10 cellular contexts compared by ENCODE assay signal in the genomic region with DNA sequence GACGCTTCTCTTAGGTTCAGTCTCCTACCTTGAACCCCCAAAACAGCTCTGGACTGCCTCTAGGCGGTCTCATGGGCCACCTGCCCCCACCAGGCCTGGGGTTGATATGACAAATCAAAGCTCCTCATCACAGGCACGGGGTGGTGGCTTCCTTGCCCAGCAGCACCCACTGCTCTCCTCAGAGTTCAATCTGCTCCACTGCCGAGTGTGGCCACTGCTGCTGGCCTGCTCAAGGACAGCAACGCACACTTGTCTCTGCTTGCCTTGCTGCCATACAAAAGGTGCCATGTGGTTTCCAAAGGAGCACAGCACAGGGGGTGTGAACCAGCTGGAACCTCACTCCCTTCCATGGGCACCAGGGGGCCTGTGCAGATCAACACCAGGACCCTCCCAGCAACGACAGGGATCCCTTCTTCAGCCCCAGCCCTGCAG. TPM values are rescaled to one million over a fixed set of nuclear protein-coding genes. Genes with fewer than 3 reads are reported as not detected.
DNase-seq lines count a peak whose midpoint lies in the region; ATAC-seq and TF ChIP-seq lines count a peak whose summit lies in the region.
"Had no signal": no experiment of that assay in that cellular context is flagged by ENCODE, and none has a peak within 500 bp of the region (broad histone marks: within the 10 kb centered on the region; RNA-seq: fewer than 3 reads in every experiment).

No MANE protein-coding gene starts in this region.

- WGBS in neuronal stem cell (ENCODE audit: extremely low coverage in 2 of 2, insufficient read length in 2 of 2, insufficient replicate concordance in 1 of 2), 2 donors: no CpG with 5 or more reads among the region's 6 CpGs

- H3K9ac ChIP-seq in neuronal stem cell (ENCODE audit: low read depth, low read length, poor library complexity): no peak overlapping the region

- no peak overlapping the region for H3K4ac ChIP-seq in neuronal stem cell (ENCODE audit: low read length)

- no peak overlapping the region for H3K23ac ChIP-seq in neuronal stem cell (ENCODE audit: low read depth, low read length, poor library complexity)

- H3K9me3 ChIP-seq in neuronal stem cell (replicated peaks in 1 of 2; ENCODE audit: control insufficient read depth in 2 of 2, insufficient read depth in 1 of 2, low read depth in 1 of 2, low read length in 2 of 2): no peaks in the 10 kb centered on the region
- H3K9me3 ChIP-seq: pancreas had no signal

- POLR2A ChIA-PET in BJ (lab: Charles Lee): interaction anchor here (1.0 kb wide), 1 partner anchor 17 kb away, joined by 3 read pairs; no protein-coding TSS in a partner anchor

- TF ChIP-seq CTCF in BJ (IDR thresholded peaks at IDR 0.05; ENCODE audit: insufficient read depth, low read depth, low read length) (peak; percentile 23; the same call in 1 of the 2 replicates), coronary artery (IDR thresholded peaks at IDR 0.05) (no peak)

- peak overlapping the region; percentile 70 to 94 for H3K27ac ChIP-seq in coronary artery
- H3K27ac ChIP-seq in neuronal stem cell (replicated peaks; ENCODE audit: low read length): no peak overlapping the region
- H3K27ac ChIP-seq: pancreas had no signal

- no peak overlapping the region for H3K4me2 ChIP-seq in neuronal stem cell (ENCODE audit: insufficient read depth, low read length, poor library complexity, severe bottlenecking)

- H2BK5ac ChIP-seq in neuronal stem cell (ENCODE audit: low read length): no peak overlapping the region

- H3K4me3 ChIP-seq in BJ (ENCODE audit: low read depth, low read length) (no peak overlapping the region), coronary artery (no peak overlapping the region), neuronal stem cell (ENCODE audit: low read length in 2 of 2) (no peak overlapping the region)
- H3K4me3 ChIP-seq: pancreas had no signal

- H3K27me3 ChIP-seq in BJ (ENCODE audit: control insufficient read depth, insufficient read depth, low read length): peaks cover 6% of the 10 kb centered on the region
- H3K27me3 ChIP-seq in neuronal stem cell (ENCODE audit: control insufficient read depth in 3 of 3, insufficient read depth in 3 of 3, low read depth in 1 of 3, low read length in 3 of 3): peaks cover 0 to 12% (median 7%) of the 10 kb centered on the region in 3 experiments
- H3K27me3 ChIP-seq: pancreas had no signal

- H3K36me3 ChIP-seq in BJ (ENCODE audit: control insufficient read depth, insufficient read depth, low read length): no peaks in the 10 kb centered on the region
- H3K36me3 ChIP-seq in neuronal stem cell (replicated peaks in 1 of 2; ENCODE audit: control insufficient read depth in 2 of 2, insufficient read depth in 2 of 2, low read length in 2 of 2): no peaks in the 10 kb centered on the region
- H3K36me3 ChIP-seq: pancreas had no signal

- peaks cover 38 to 51% of the 10 kb centered on the region in 2 donors for H3K4me1 ChIP-seq in neuronal stem cell (ENCODE audit: control insufficient read depth in 2 of 2, insufficient read depth in 1 of 2, low read depth in 1 of 2, low read length in 2 of 2)
- H3K4me1 ChIP-seq: pancreas had no signal

- no peak overlapping the region for H3K14ac ChIP-seq in neuronal stem cell (ENCODE audit: low read length)

- H3K18ac ChIP-seq in neuronal stem cell (ENCODE audit: low read length): peak overlapping the region; percentile 29

- H2BK15ac ChIP-seq in neuronal stem cell (ENCODE audit: low read length): peak overlapping the region; percentile 76

- H2BK12ac ChIP-seq in neuronal stem cell (ENCODE audit: low read length): peak overlapping the region; percentile 77

- DNase-seq in BJ (ENCODE audit: low read depth) (no peak), HT-29 (ENCODE audit: low spot score) (peak; percentile 35), coronary artery (ENCODE audit: low spot score) (no peak), neuronal stem cell (ENCODE audit: low spot score) (no peak), GM19238 (ENCODE audit: insufficient read length, low spot score) (no peak), NCI-H146 treated with DMSO at 0.1 percent for 48 hours (lab: John Stamatoyannopoulos, UW; ENCODE audit: unreplicated experiment) (no peak), NCI-H345 treated with DMSO at 0.1 percent for 48 hours (lab: John Stamatoyannopoulos, UW; ENCODE audit: unreplicated experiment) (no peak)
- DNase-seq: activated naive CD4-positive, alpha-beta T cell had no signal

- peak overlapping the region; percentile 14 for H2AK5ac ChIP-seq in neuronal stem cell (ENCODE audit: low read depth, low read length)

- H2BK120ac ChIP-seq in neuronal stem cell (ENCODE audit: low read depth, low read length): no peak overlapping the region

- no peaks in the 10 kb centered on the region for H3K79me1 ChIP-seq in neuronal stem cell (ENCODE audit: low read depth, low read length)

- ATAC-seq in HG02840 (IDR thresholded peaks at IDR 0.05; ENCODE audit: low FRiP score, unreplicated experiment): no peak

- H4K8ac ChIP-seq in neuronal stem cell (ENCODE audit: low read depth, low read length): no peak overlapping the region

- CTCF ChIA-PET in BJ (lab: Yijun Ruan, JAX): interaction anchor here (0.8 to 13.4 kb wide), 7 partner anchors 9 to 52 kb away, joined by 3 to 301 read pairs (median 11); partner anchors contain the start of gene KBTBD13

- H2AFZ ChIP-seq in neuronal stem cell (ENCODE audit: low read length): no peak overlapping the region

- H4K91ac ChIP-seq in neuronal stem cell (ENCODE audit: low read depth, low read length, poor library complexity): no peak overlapping the region

RNA-seq across cellular contexts. Expression of gene KBTBD13, which starts 10.2 kb away (rescaled TPM):
- polyA plus RNA-seq in BJ (2011; rRNA removed): not detected in 2 replicates
- not detected in 2 replicates for polyA minus RNA-seq in BJ (2011; rRNA and poly(A)+ RNA removed)
- total RNA-seq in HT-29 (2014; rRNA removed; shearing (Covaris generic)): not detected in 2 replicates
- 0.01 TPM for polyA plus RNA-seq in neuronal stem cell (2013, experiment 1 of 2)
- not detected for polyA plus RNA-seq in neuronal stem cell (2013, experiment 2 of 2)
- total RNA-seq: pancreas had no signal
- polyA plus RNA-seq: pancreas had no signal

RNA-seq across cellular contexts. Expression of gene RASL12, which starts 18.9 kb away (rescaled TPM):
- 0.12 and 0.16 TPM in 2 replicates for polyA plus RNA-seq in BJ (2011; rRNA removed)
- polyA minus RNA-seq in BJ (2011; rRNA and poly(A)+ RNA removed): not detected in 2 replicates
- not detected in 2 replicates for total RNA-seq in HT-29 (2014; rRNA removed; shearing (Covaris generic))
- 4.1 TPM for polyA plus RNA-seq in neuronal stem cell (2013, experiment 1 of 2)
- 4.2 TPM for polyA plus RNA-seq in neuronal stem cell (2013, experiment 2 of 2)

RNA-seq across cellular contexts. Expression of gene UBAP1L, which starts 28.3 kb away (rescaled TPM):
- polyA plus RNA-seq in BJ (2011; rRNA removed): 0.72 and 1.0 TPM in 2 replicates
- polyA minus RNA-seq in BJ (2011; rRNA and poly(A)+ RNA removed): 1.3 and 1.6 TPM in 2 replicates
- 0.74 and 1.4 TPM in 2 replicates for total RNA-seq in HT-29 (2014; rRNA removed; shearing (Covaris generic))
- 1.0 TPM for polyA plus RNA-seq in neuronal stem cell (2013, experiment 1 of 2)
- 0.91 TPM for polyA plus RNA-seq in neuronal stem cell (2013, experiment 2 of 2)

RNA-seq across cellular contexts. Expression of gene SLC51B, which starts 41.5 kb away (rescaled TPM):
- not detected in 2 replicates for polyA plus RNA-seq in BJ (2011; rRNA removed)
- not detected in 2 replicates for polyA minus RNA-seq in BJ (2011; rRNA and poly(A)+ RNA removed)
- 0.39 and 0.64 TPM in 2 replicates for total RNA-seq in HT-29 (2014; rRNA removed; shearing (Covaris generic))
- polyA plus RNA-seq in neuronal stem cell (2013, experiment 1 of 2): not detected
- polyA plus RNA-seq in neuronal stem cell (2013, experiment 2 of 2): not detected

RNA-seq across cellular contexts. Expression of gene PDCD7, which starts 46.9 kb away (rescaled TPM):
- 11.8 and 12.0 TPM in 2 replicates for polyA plus RNA-seq in BJ (2011; rRNA removed)
- polyA minus RNA-seq in BJ (2011; rRNA and poly(A)+ RNA removed): 12.5 and 28.3 TPM in 2 replicates
- total RNA-seq in HT-29 (2014; rRNA removed; shearing (Covaris generic)): 9.8 and 9.9 TPM in 2 replicates
- 36.4 TPM for polyA plus RNA-seq in neuronal stem cell (2013, experiment 1 of 2)
- polyA plus RNA-seq in neuronal stem cell (2013, experiment 2 of 2): 37.3 TPM
